Comparison of ENCODE assay signal across 2 cellular contexts in the genomic region with DNA sequence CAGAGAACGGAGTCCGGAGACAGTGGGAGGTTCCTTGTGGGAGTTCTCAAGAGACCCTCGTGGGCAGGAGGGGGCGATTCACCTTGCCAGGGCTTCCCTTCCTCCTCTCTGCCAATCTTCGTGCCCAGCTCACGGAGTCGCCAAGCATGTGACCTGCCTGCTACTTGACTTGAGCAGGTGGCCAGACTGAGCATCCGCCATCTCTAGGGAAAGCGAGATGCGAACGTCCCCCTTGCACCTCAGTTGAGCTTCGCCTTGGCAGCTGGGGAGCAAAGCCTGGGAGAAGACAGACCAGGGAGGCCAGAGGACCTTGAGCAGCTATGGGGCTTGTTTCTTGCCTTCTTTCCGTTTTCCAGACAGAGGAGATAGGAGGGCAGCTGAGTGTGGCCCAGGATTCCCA.
TF ChIP-seq lines count a peak whose summit lies in the region.

No MANE protein-coding gene starts in this region.

TF ChIP-seq in H1, 55 proteins besides CTCF, POLR2A, EP300 and RAD21:
- TF ChIP-seq RBBP5 (IDR thresholded peaks at IDR 0.05; ENCODE audit: borderline replicate concordance, low read depth, low read length): no peak

TF ChIP-seq in neural cell, 6 proteins besides CTCF, POLR2A, EP300 and RAD21:
- no peak for TF ChIP-seq MXI1 (conservative IDR thresholded peaks at IDR 0.05; ENCODE audit: poor library complexity, severe bottlenecking)
- no peak for TF ChIP-seq TAF1 (IDR thresholded peaks at IDR 0.05; ENCODE audit: low read depth)
- TF ChIP-seq POLR2AphosphoS5 (IDR thresholded peaks at IDR 0.05): no peak
- TF ChIP-seq EZH2 (IDR thresholded peaks at IDR 0.05; ENCODE audit: borderline replicate concordance, insufficient read depth, low read length, poor library complexity, severe bottlenecking): no peak
- no peak for TF ChIP-seq SMC3 (conservative IDR thresholded peaks at IDR 0.05; ENCODE audit: poor library complexity)
- no peak for TF ChIP-seq REST (IDR thresholded peaks at IDR 0.05; ENCODE audit: borderline replicate concordance)
